In the genomic region with DNA sequence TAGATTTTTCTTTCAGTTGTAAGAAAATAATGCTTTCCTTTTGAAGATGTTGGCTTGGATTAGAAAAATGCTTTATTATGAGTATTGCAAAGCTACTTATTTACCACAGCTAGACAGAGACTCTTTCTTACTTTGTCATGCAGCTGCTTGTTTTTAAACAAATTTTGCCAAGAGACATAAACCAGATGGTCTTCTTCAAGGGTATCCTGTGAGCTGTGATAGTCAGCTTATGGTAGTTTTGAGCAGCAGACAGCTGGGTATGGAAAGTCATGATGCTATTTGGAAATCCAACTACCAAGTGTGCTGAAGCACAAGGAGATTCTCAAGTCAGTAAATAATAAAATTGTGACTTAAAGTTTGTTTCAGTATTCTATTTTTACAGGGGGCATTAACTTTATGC, we compare ENCODE assay signal across 23 cellular contexts.
"Had no signal": no experiment of that assay in that cellular context is flagged by ENCODE, and none has a peak within 500 bp of the region (broad histone marks: within the 10 kb centered on the region; RNA-seq: fewer than 3 reads in every experiment).

No MANE protein-coding gene starts in this region.

- H3K9me3 ChIP-seq: MG63, SJCRH30 had no signal

- H3K27ac ChIP-seq: SJCRH30, SK-N-MC had no signal

- H3K4me3 ChIP-seq: MG63, SJCRH30, SK-N-MC had no signal

- H3K4me1 ChIP-seq: SJCRH30 had no signal

- ATAC-seq: HepG2 had no signal

- DNase-seq: IMR-90, Karpas-422, KG1, MG63, NCI-H1092, NCI-H1105 treated with DMSO at 0.1 percent for 48 hours, NCI-H1417 treated with DMSO at 0.1 percent for 48 hours, NCI-H146, NCI-H1694 treated with DMSO at 0.1 percent for 48 hours, NCI-H1930, NCI-H2081 treated with DMSO at 0.1 percent for 48 hours, NCI-H2171, NCI-H226, NCI-H446, NCI-H510A, NCI-H524 treated with DMSO at 0.1 percent for 48 hours, NCI-H69, NCI-H774, RPMI8226, SHP77 treated with DMSO at 0.1 percent for 48 hours, SJCRH30 had no signal

- H3K27me3 ChIP-seq: MG63, SJCRH30 had no signal
